In the genomic region with DNA sequence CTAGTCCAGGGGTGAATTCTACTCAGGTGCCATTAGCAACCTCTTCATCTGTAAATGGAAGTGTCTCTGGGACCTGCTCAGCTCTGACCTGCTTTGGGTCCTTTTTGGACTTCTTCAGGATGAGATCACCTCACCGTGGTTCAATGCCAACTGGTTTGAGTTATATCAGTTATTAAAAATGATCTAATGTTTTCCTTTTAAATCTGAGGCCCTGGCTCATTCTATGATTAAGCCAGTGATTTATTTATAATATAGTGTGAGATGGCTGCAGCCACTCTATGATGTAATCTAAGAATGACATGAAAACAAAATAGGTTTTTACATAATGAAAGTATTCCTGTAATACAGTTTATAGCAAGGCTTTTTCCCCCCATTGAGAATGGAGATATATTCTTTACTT, we compare ENCODE assay signal across 18 cellular contexts.
DNase-seq lines count a peak whose midpoint lies in the region; ATAC-seq and TF ChIP-seq lines count a peak whose summit lies in the region.
"Had no signal": no experiment of that assay in that cellular context is flagged by ENCODE, and none has a peak within 500 bp of the region (broad histone marks: within the 10 kb centered on the region; RNA-seq: fewer than 3 reads in every experiment).

No MANE protein-coding gene starts in this region.

- intact Hi-C loops in Right ventricle myocardium inferior (cut with DNase I): no loop called here

- H3K9me3 ChIP-seq in right atrium auricular region: no peaks in the 10 kb centered on the region
- H3K9me3 ChIP-seq: testis had no signal

- peak overlapping the region; percentile 56 to 85 for H3K27ac ChIP-seq in right atrium auricular region
- H3K27ac ChIP-seq: HL-60, KMS-11, testis had no signal

- TF ChIP-seq CTCF in right atrium auricular region (IDR thresholded peaks at IDR 0.05) (no peak), omental fat pad (IDR thresholded peaks at IDR 0.05) (no peak)

- ATAC-seq in Right ventricle myocardium inferior (no peak), omental fat pad (ENCODE audit: low FRiP score) (peak; percentile 60), HG03139 (IDR thresholded peaks at IDR 0.05; ENCODE audit: unreplicated experiment) (no peak)
- ATAC-seq: left ventricle myocardium superior had no signal

- H3K4me1 ChIP-seq in right atrium auricular region: peaks cover 0 to 43% of the 10 kb centered on the region in 2 donors
- H3K4me1 ChIP-seq: testis had no signal

- H3K36me3 ChIP-seq in right atrium auricular region: peaks cover 4% of the 10 kb centered on the region

- DNase-seq in right atrium auricular region (ENCODE audit: low spot score): no peak
- no peak for DNase-seq in Right ventricle myocardium inferior (ENCODE audit: missing footprints)
- peak; percentile 28 for DNase-seq in dermis blood vessel endothelial cell
- no peak for DNase-seq in omental fat pad (ENCODE audit: low spot score)
- no peak for DNase-seq in HEK293T (ENCODE audit: extremely low spot score)
- DNase-seq in OCI-M1 (lab: John Stamatoyannopoulos, UW): no peak
- DNase-seq in activated effector memory CD4-positive, alpha-beta T cell treated with Interleukin-2 at 50 U/mL for 16 hours: no peak
- DNase-seq: activated CD4-positive, alpha-beta T cell treated with anti-CD3 and anti-CD28 coated beads, Interleukin-2, amount 50 U/mL, for 1 hour; activated T-cell treated with anti-CD3 and anti-CD28 coated beads, Interleukin-2, amount 50 U/mL, for 24 hours; CD4-positive, alpha-beta T cell; left ventricle myocardium superior; naive B cell; NCI-H1694; NCI-H510A treated with DMSO at 0.1 percent for 48 hours; testis had no signal

- H3K27me3 ChIP-seq in right atrium auricular region: no peaks in the 10 kb centered on the region
- H3K27me3 ChIP-seq: testis had no signal

- POLR2A ChIA-PET in HEK293T (lab: Yijun Ruan, JAX): no interaction called here

- CTCF ChIA-PET in HEK293T (lab: Yijun Ruan, JAX): no interaction called here

- H3K4me3 ChIP-seq in right atrium auricular region: no peak overlapping the region
- H3K4me3 ChIP-seq: testis had no signal

TF ChIP-seq in HEK293T, 16 proteins besides CTCF, POLR2A, EP300 and RAD21:
- TF ChIP-seq CTBP1 (IDR thresholded peaks at IDR 0.05; ENCODE audit: borderline replicate concordance) (no peak), FOXA1 (IDR thresholded peaks at IDR 0.05) (no peak), ARNT (IDR thresholded peaks at IDR 0.05) (no peak), SUZ12 (IDR thresholded peaks at IDR 0.05) (no peak), FOXK2 (IDR thresholded peaks at IDR 0.05) (no peak), BHLHE40 (IDR thresholded peaks at IDR 0.05; ENCODE audit: borderline replicate concordance) (no peak), LEF1 (IDR thresholded peaks at IDR 0.05; ENCODE audit: borderline replicate concordance) (no peak), L3MBTL2 (conservative IDR thresholded peaks at IDR 0.05) (no peak), SP1 (IDR thresholded peaks at IDR 0.05) (no peak), NFRKB (IDR thresholded peaks at IDR 0.05) (no peak), HDGF (IDR thresholded peaks at IDR 0.05; ENCODE audit: borderline replicate concordance) (no peak), FOXM1 (IDR thresholded peaks at IDR 0.05; ENCODE audit: borderline replicate concordance) (no peak), ZNF384 (IDR thresholded peaks at IDR 0.05) (no peak)
- TF ChIP-seq, protein P1, sequence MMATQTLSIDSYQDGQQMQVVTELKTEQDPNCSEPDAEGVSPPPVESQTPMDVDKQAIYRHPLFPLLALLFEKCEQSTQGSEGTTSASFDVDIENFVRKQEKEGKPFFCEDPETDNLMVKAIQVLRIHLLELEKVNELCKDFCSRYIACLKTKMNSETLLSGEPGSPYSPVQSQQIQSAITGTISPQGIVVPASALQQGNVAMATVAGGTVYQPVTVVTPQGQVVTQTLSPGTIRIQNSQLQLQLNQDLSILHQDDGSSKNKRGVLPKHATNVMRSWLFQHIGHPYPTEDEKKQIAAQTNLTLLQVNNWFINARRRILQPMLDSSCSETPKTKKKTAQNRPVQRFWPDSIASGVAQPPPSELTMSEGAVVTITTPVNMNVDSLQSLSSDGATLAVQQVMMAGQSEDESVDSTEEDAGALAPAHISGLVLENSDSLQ (IDR thresholded peaks at IDR 0.05): no peak
